In genomic region chr22:31400023-31400397, GRCh38 we compare ENCODE assay signal across 8 cellular contexts. TPM values are rescaled to one million over a fixed set of nuclear protein-coding genes. Genes with fewer than 3 reads are reported as not detected.
DNase-seq lines count a peak whose midpoint lies in the region; ATAC-seq, FAIRE-seq and TF ChIP-seq lines count a peak whose summit lies in the region.

No MANE protein-coding gene starts in this region.

- no peaks in the 10 kb centered on the region for H3K9me2 ChIP-seq in GM23338 (ENCODE audit: insufficient read depth)

- peaks cover 13% of the 10 kb centered on the region for H4K20me1 ChIP-seq in GM23338 (replicated peaks; ENCODE audit: insufficient read depth)

- POLR2A ChIA-PET in A549 (lab: Yijun Ruan, JAX) = interaction anchor here (3.6 kb wide), 1 partner anchor 53 kb away, joined by 31 read pairs; the partner anchor contains the start of gene PATZ1

- TF ChIP-seq POLR2A in A549 (IDR thresholded peaks at IDR 0.05; ENCODE audit: low read length) = no peak

- no peak for FAIRE-seq in A549 (lab: Jason Lieb, UNC)
- no peak for FAIRE-seq in D721Med (lab: Jason Lieb, UNC)

- TF ChIP-seq CTCF in A549 (IDR thresholded peaks at IDR 0.05) (no peak), GM23338 (conservative IDR thresholded peaks at IDR 0.05; ENCODE audit: low read depth in 2 of 2) (no peak), D721Med (IDR thresholded peaks at IDR 0.05; ENCODE audit: insufficient read depth, missing control alignments) (no peak)

- CTCF ChIA-PET in A549 (lab: Yijun Ruan, JAX) = no interaction called here

- H3K27me3 Mint-ChIP-seq in GM23338 (ENCODE audit: insufficient read depth, low read depth, poor library complexity) = peaks cover 8% of the 10 kb centered on the region
- H3K27me3 Mint-ChIP-seq in activated naive CD8-positive, alpha-beta T cell treated with anti-CD3 and anti-CD28 coated beads for 36 hours = no peaks in the 10 kb centered on the region
- H3K27me3 Mint-ChIP-seq in stimulated activated memory B cell treated with anti-CD40 and anti-IgM and Interleukin-4, amounts not matched to agents 10 μg/mL and 1 μg/mL and 100 μg/mL, for 72 hours = no peaks in the 10 kb centered on the region

- peak overlapping the region; percentile 95 for H3K4me3 Mint-ChIP-seq in GM23338
- peak overlapping the region; percentile 99 for H3K4me3 Mint-ChIP-seq in activated naive CD8-positive, alpha-beta T cell treated with anti-CD3 and anti-CD28 coated beads for 36 hours
- H3K4me3 Mint-ChIP-seq in stimulated activated memory B cell treated with anti-CD40 and anti-IgM and Interleukin-4, amounts not matched to agents 10 μg/mL and 1 μg/mL and 100 μg/mL, for 72 hours = peak overlapping the region; percentile 89

- H3K27me3 ChIP-seq in GM23338 (ENCODE audit: insufficient read depth) (no peaks in the 10 kb centered on the region), iPS-18a (ENCODE audit: control insufficient read depth, insufficient read depth, low read length) (no peaks in the 10 kb centered on the region)

- peak overlapping the region; percentile 96 for H3K9ac ChIP-seq in iPS-18a (ENCODE audit: low read length)

- H3K9me3 Mint-ChIP-seq in GM23338 = no peaks in the 10 kb centered on the region
- H3K9me3 Mint-ChIP-seq in activated naive CD8-positive, alpha-beta T cell treated with anti-CD3 and anti-CD28 coated beads for 36 hours = no peaks in the 10 kb centered on the region
- H3K9me3 Mint-ChIP-seq in stimulated activated memory B cell treated with anti-CD40 and anti-IgM and Interleukin-4, amounts not matched to agents 10 μg/mL and 1 μg/mL and 100 μg/mL, for 72 hours = no peaks in the 10 kb centered on the region

- H3K36me3 Mint-ChIP-seq in GM23338 (ENCODE audit: low read depth) = peaks cover 28% of the 10 kb centered on the region; the same call in 2 of the 3 replicates
- peaks cover 24% of the 10 kb centered on the region for H3K36me3 Mint-ChIP-seq in activated naive CD8-positive, alpha-beta T cell treated with anti-CD3 and anti-CD28 coated beads for 36 hours
- peaks cover 11% of the 10 kb centered on the region for H3K36me3 Mint-ChIP-seq in stimulated activated memory B cell treated with anti-CD40 and anti-IgM and Interleukin-4, amounts not matched to agents 10 μg/mL and 1 μg/mL and 100 μg/mL, for 72 hours

- H3K4me3 ChIP-seq in A549 = peak overlapping the region; percentile 86
- peak overlapping the region; percentile 85 for H3K4me3 ChIP-seq in GM23338
- H3K4me3 ChIP-seq in iPS-18a (ENCODE audit: low read length) = peak overlapping the region; percentile 98

- peak in 1 of 2 experiments; percentile 9; a peak in 2 of 6 replicates for ATAC-seq in A549
- no peak for ATAC-seq in GM23338
- ATAC-seq in stimulated activated memory B cell treated with anti-CD40 and anti-IgM and Interleukin-4, amounts not matched to agents 10 μg/mL and 1 μg/mL and 100 μg/mL, for 72 hours = no peak
- no peak for ATAC-seq in HG03159 (IDR thresholded peaks at IDR 0.05; ENCODE audit: unreplicated experiment)
- no peak for ATAC-seq in GM18858 (IDR thresholded peaks at IDR 0.05; ENCODE audit: unreplicated experiment)

- H3K27ac Mint-ChIP-seq in GM23338 = peak overlapping the region; percentile 86
- H3K27ac Mint-ChIP-seq in activated naive CD8-positive, alpha-beta T cell treated with anti-CD3 and anti-CD28 coated beads for 36 hours = peak overlapping the region; percentile 94
- peak overlapping the region; percentile 94 for H3K27ac Mint-ChIP-seq in stimulated activated memory B cell treated with anti-CD40 and anti-IgM and Interleukin-4, amounts not matched to agents 10 μg/mL and 1 μg/mL and 100 μg/mL, for 72 hours

- H3K79me2 ChIP-seq in GM23338 (replicated peaks; ENCODE audit: insufficient read depth) = peaks cover 41% of the 10 kb centered on the region

- H3K4me1 ChIP-seq in A549 (no peaks in the 10 kb centered on the region), GM23338 (ENCODE audit: insufficient read depth) (peaks cover 16% of the 10 kb centered on the region), iPS-18a (ENCODE audit: control insufficient read depth, low read depth, low read length) (peaks cover 4% of the 10 kb centered on the region)

- TF ChIP-seq EP300 in A549 (IDR thresholded peaks at IDR 0.05) = no peak

- H3K36me3 ChIP-seq in GM23338 (ENCODE audit: insufficient read depth) = peaks cover 23% of the 10 kb centered on the region; the same call in 1 of the 2 replicates
- peaks cover 26% of the 10 kb centered on the region for H3K36me3 ChIP-seq in iPS-18a (ENCODE audit: control insufficient read depth, low read depth, low read length)

- peaks cover 9% of the 10 kb centered on the region for H3K4me1 Mint-ChIP-seq in GM23338
- peaks cover 22% of the 10 kb centered on the region for H3K4me1 Mint-ChIP-seq in activated naive CD8-positive, alpha-beta T cell treated with anti-CD3 and anti-CD28 coated beads for 36 hours
- peaks cover 9% of the 10 kb centered on the region for H3K4me1 Mint-ChIP-seq in stimulated activated memory B cell treated with anti-CD40 and anti-IgM and Interleukin-4, amounts not matched to agents 10 μg/mL and 1 μg/mL and 100 μg/mL, for 72 hours

- WGBS in A549 (ENCODE audit: missing lambda C conversion rate) = 3% methylated on average over 11 of the region's 11 CpGs

- H3K27ac ChIP-seq in A549 (peak overlapping the region; percentile 93 to 96), GM23338 (ENCODE audit: low read depth) (peak overlapping the region; percentile 7; the same call in 1 of the 2 replicates), iPS-18a (ENCODE audit: low read length) (peak overlapping the region; percentile 80)

- H3K9me3 ChIP-seq in A549 (no peaks in the 10 kb centered on the region), iPS-18a (ENCODE audit: control insufficient read depth, low read depth, low read length) (no peaks in the 10 kb centered on the region)

- no peak for DNase-seq in A549 (ENCODE audit: low read depth in 1 of 2, low spot score in 1 of 2)
- DNase-seq in GM23338 (ENCODE audit: low spot score) = peak; percentile 7
- no peak for DNase-seq in activated naive CD8-positive, alpha-beta T cell treated with anti-CD3 and anti-CD28 coated beads for 36 hours
- DNase-seq in D721Med (ENCODE audit: insufficient read length, low spot score) = no peak

- peak overlapping the region; percentile 93; the same call in 1 of the 2 replicates for H2AFZ ChIP-seq in GM23338

- TF ChIP-seq RAD21 in A549 (conservative IDR thresholded peaks at IDR 0.05 in 1 of 2, IDR thresholded peaks at IDR 0.05 in 1 of 2) = no peak

- no peaks in the 10 kb centered on the region for H3F3A ChIP-seq in GM23338 (replicated peaks; ENCODE audit: low read depth)

- H3K4me2 ChIP-seq in A549 (peak overlapping the region; percentile 92), GM23338 (peak overlapping the region; percentile 84)

TF ChIP-seq in A549, 52 proteins besides CTCF, POLR2A, EP300 and RAD21:
- no peak for TF ChIP-seq BCL3 (IDR thresholded peaks at IDR 0.05)

TF ChIP-seq in GM23338, 12 proteins besides CTCF, POLR2A, EP300 and RAD21 (continues in another document):
- TF ChIP-seq EZH2phosphoT487 (IDR thresholded peaks at IDR 0.05; ENCODE audit: unreplicated experiment) (no peak), EZH2 (IDR thresholded peaks at IDR 0.05; ENCODE audit: low read depth, unreplicated experiment) (no peak), CREB1 (CRISPR knock-in tag; IDR thresholded peaks at IDR 0.05; ENCODE audit: low read depth) (no peak), ZNF331 (CRISPR knock-in tag; IDR thresholded peaks at IDR 0.05; ENCODE audit: low read depth) (no peak), NANOG (IDR thresholded peaks at IDR 0.05; ENCODE audit: borderline replicate concordance) (no peak)

RNA-seq across cellular contexts. Expression of gene DRG1, which starts 0.6 kb away (rescaled TPM):
- polyA plus RNA-seq in A549 (2011; rRNA removed) = 76.1 and 77.5 TPM in 2 replicates
- 38.4 and 40.1 TPM in 2 replicates for polyA plus RNA-seq in A549 (2012; cell fraction: cytosol; rRNA removed)
- polyA plus RNA-seq in A549 (2012; cell fraction: nucleus; rRNA removed) = 15.7 and 22.3 TPM in 2 replicates
- 87.9 to 90.4 TPM (median 89.7 TPM) in 3 replicates for polyA plus RNA-seq in A549 (2017; fragmentation: RNase III; extraction: RNeasy Plus Mini Kit Qiagen cat#74134 plus additional on column Dnase treatment)
- 30.1 and 47.2 TPM in 2 replicates for polyA minus RNA-seq in A549 (2011; rRNA and poly(A)+ RNA removed)
- 63.9 and 69.7 TPM in 2 replicates for total RNA-seq in GM23338 (2014; rRNA removed; shearing (Covaris generic))
- polyA plus RNA-seq in GM23338 (2016; fragmentation: Nextera tagmentation; extraction: Ambion mirVana) = 78.1 and 87.6 TPM in 2 replicates
- 100 to 1,000 TPM in 1 of 2 experiments, 10 to 100 TPM in 1; 95.8 to 103 TPM for total RNA-seq in activated naive CD8-positive, alpha-beta T cell treated with anti-CD3 and anti-CD28 coated beads for 36 hours

RNA-seq across cellular contexts. Expression of gene PATZ1, which starts 53.9 kb away (rescaled TPM):
- polyA plus RNA-seq in A549 (2011; rRNA removed) = 16.4 and 18.6 TPM in 2 replicates
- polyA plus RNA-seq in A549 (2012; cell fraction: cytosol; rRNA removed) = 14.0 and 19.8 TPM in 2 replicates
- polyA plus RNA-seq in A549 (2012; cell fraction: nucleus; rRNA removed) = 34.1 and 37.2 TPM in 2 replicates
- 15.4 to 19.3 TPM (median 18.2 TPM) in 3 replicates for polyA plus RNA-seq in A549 (2017; fragmentation: RNase III; extraction: RNeasy Plus Mini Kit Qiagen cat#74134 plus additional on column Dnase treatment)
- polyA minus RNA-seq in A549 (2011; rRNA and poly(A)+ RNA removed) = 39.3 and 43.8 TPM in 2 replicates
- total RNA-seq in GM23338 (2014; rRNA removed; shearing (Covaris generic)) = 51.5 and 56.8 TPM in 2 replicates
- 22.0 and 23.2 TPM in 2 replicates for polyA plus RNA-seq in GM23338 (2016; fragmentation: Nextera tagmentation; extraction: Ambion mirVana)
- 10 to 100 TPM; 35.3 to 36.3 TPM for total RNA-seq in activated naive CD8-positive, alpha-beta T cell treated with anti-CD3 and anti-CD28 coated beads for 36 hours

Comparison
In these comparisons a context has a peak if more than half of its experiments do, and no peak if none do; other contexts are left out.
1. H3K27ac ChIP-seq: peak in every context shown above with its lines; median percentile 94 in A549; 80 in iPS-18a; 7 in GM23338.